8 cellular contexts compared by ENCODE assay signal in the genomic region with DNA sequence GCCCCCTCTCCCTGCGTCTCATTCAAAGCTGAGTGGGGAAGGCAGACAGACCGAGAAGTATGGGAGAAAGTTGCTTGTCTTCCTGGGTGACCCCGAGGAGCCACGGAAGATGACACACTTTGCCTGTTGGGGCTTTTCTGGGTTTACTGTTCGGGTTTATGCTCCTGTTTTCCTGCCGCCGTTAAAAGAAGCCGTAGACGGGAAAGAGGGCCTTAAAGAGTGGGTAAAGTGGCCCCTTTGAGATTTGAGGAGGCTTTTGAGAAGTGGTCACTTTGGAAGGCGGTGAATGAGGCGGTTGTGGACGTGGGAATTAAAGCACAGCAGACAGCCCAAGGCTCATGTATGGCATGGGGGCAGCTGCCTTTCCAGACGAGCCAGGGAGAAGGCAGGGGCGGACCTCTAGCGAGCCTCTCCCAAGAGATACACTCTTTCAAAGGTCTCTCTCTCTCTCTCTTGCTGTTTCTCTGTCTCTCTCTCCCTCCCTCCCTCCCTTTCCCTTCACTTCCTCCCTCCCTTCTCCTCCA. TPM values are rescaled to one million over a fixed set of nuclear protein-coding genes. Genes with fewer than 3 reads are reported as not detected.
DNase-seq lines count a peak whose midpoint lies in the region; ATAC-seq and TF ChIP-seq lines count a peak whose summit lies in the region.

No MANE protein-coding gene starts in this region.

- 0 to 2% methylated on average over 4 to 15 of the region's 15 CpGs for WGBS in endodermal cell (ENCODE audit: insufficient coverage in 1 of 2, insufficient read length in 1 of 2), 2 experiments

- no peaks in the 10 kb centered on the region for H3K36me3 Mint-ChIP-seq in endodermal cell (ENCODE audit: low read depth)

- no peak overlapping the region for H3K27ac Mint-ChIP-seq in endodermal cell

- DNase-seq in A172 (ENCODE audit: low spot score) = peak; percentile 15
- no peak for DNase-seq in Peyer's patch
- DNase-seq in endodermal cell = peak; percentile 73
- peak; percentile 62 for DNase-seq in myocyte (ENCODE audit: low read depth)
- DNase-seq in cerebellar nuclear complex (lab: John Stamatoyannopoulos, UW) = no peak

- peak overlapping the region; percentile 33 for H3K9ac ChIP-seq in endodermal cell (ENCODE audit: extremely low read depth, low read length, poor library complexity, severe bottlenecking)

- peaks cover 11% of the 10 kb centered on the region for H3K4me1 Mint-ChIP-seq in endodermal cell

- peak overlapping the region; percentile 70 for H3K4me3 ChIP-seq in GM12875 (ENCODE audit: low read depth, low read length)
- peak overlapping the region; percentile 50 to 83 (median 67) for H3K4me3 ChIP-seq in Peyer's patch
- H3K4me3 ChIP-seq in endodermal cell (ENCODE audit: low read length) = peak overlapping the region; percentile 88

- H3K9me3 Mint-ChIP-seq in endodermal cell = no peaks in the 10 kb centered on the region

- TF ChIP-seq CTCF in GM12875 (IDR thresholded peaks at IDR 0.05; ENCODE audit: borderline replicate concordance, insufficient read depth, low read depth, low read length) (no peak), Peyer's patch (IDR thresholded peaks at IDR 0.05) (no peak), endodermal cell (conservative IDR thresholded peaks at IDR 0.05) (no peak)

- H3K4me3 Mint-ChIP-seq in endodermal cell = peak overlapping the region; percentile 74

- H3K27me3 Mint-ChIP-seq in endodermal cell (ENCODE audit: insufficient read depth) = peaks cover 85% of the 10 kb centered on the region

- no peak for TF ChIP-seq POLR2A in Peyer's patch (IDR thresholded peaks at IDR 0.05)

- H3K27ac ChIP-seq in Peyer's patch (peak overlapping the region; percentile 51 to 86 (median 80)), endodermal cell (ENCODE audit: low read depth, low read length) (peak overlapping the region; percentile 40)

- H3K27me3 ChIP-seq in Peyer's patch = no peaks in the 10 kb centered on the region
- H3K27me3 ChIP-seq in endodermal cell (ENCODE audit: control insufficient read depth, insufficient read depth, low read length, poor library complexity, severe bottlenecking) = peaks cover 37% of the 10 kb centered on the region

- H3K4me1 ChIP-seq in Peyer's patch (peaks cover 0 to 9% (median 2%) of the 10 kb centered on the region in 4 donors), endodermal cell (ENCODE audit: control insufficient read depth, insufficient read depth, low read length) (peaks cover 4% of the 10 kb centered on the region)

- ATAC-seq in HG02943 (IDR thresholded peaks at IDR 0.05; ENCODE audit: low read depth, unreplicated experiment) = peak; percentile 19
- ATAC-seq in esophagus mucosa = no peak

- H3K9me3 ChIP-seq in Peyer's patch (no peaks in the 10 kb centered on the region), endodermal cell (ENCODE audit: control insufficient read depth, low read length) (no peaks in the 10 kb centered on the region)

- H3K36me3 ChIP-seq in Peyer's patch = no peaks in the 10 kb centered on the region
- no peaks in the 10 kb centered on the region for H3K36me3 ChIP-seq in endodermal cell (ENCODE audit: control insufficient read depth, insufficient read depth, low read length)

RNA-seq across cellular contexts. Expression of gene LHFPL6, which starts 0.5 kb away (rescaled TPM):
- total RNA-seq in A172 (2014; rRNA removed; shearing (Covaris generic)) = 12.6 and 16.9 TPM in 2 replicates
- 10 to 100 TPM in 1 of 4 donors, 1 to 10 TPM in 3; 1.8 to 14.2 (median 9.0) TPM for total RNA-seq in Peyer's patch
- 1 to 10 TPM in 1 of 2 donors, under 1 TPM in 1; 0.53 to 2.8 TPM for total RNA-seq in endodermal cell
- 41.0 TPM for polyA plus RNA-seq in endodermal cell (2013, experiment 1 of 2)
- polyA plus RNA-seq in endodermal cell (2013, experiment 2 of 2) = 32.1 TPM
- 12.5 and 14.4 TPM in 2 replicates for total RNA-seq in myocyte
- polyA plus RNA-seq in myocyte (2012) = 37.1 TPM
- total RNA-seq in esophagus mucosa = 3.3 TPM

RNA-seq across cellular contexts. Expression of gene COG6, which starts 52.0 kb away (rescaled TPM):
- total RNA-seq in A172 (2014; rRNA removed; shearing (Covaris generic)) = 14.1 and 54.6 TPM in 2 replicates
- 10 to 100 TPM; 11.1 to 61.9 (median 21.5) TPM for total RNA-seq in Peyer's patch
- 10 to 100 TPM; 34.4 to 43.0 TPM for total RNA-seq in endodermal cell
- 26.4 TPM for polyA plus RNA-seq in endodermal cell (2013, experiment 1 of 2)
- 22.5 TPM for polyA plus RNA-seq in endodermal cell (2013, experiment 2 of 2)
- 29.1 and 34.7 TPM in 2 replicates for total RNA-seq in myocyte
- 17.5 TPM for polyA plus RNA-seq in myocyte (2012)
- total RNA-seq in esophagus mucosa = 21.8 TPM

Comparison
In these comparisons a context has a peak if more than half of its experiments do, and no peak if none do; other contexts are left out.
1. DNase-seq: peak in A172 (single experiment), endodermal cell (single experiment) and myocyte (single experiment); none in Peyer's patch (0 of 3) and cerebellar nuclear complex (0 of 2).
2. Peak in every context shown above with its lines, with median percentiles within 50 percentile points of each other: H3K4me3 ChIP-seq.